ENCODE assay signal across 7 cellular contexts in the genomic region with DNA sequence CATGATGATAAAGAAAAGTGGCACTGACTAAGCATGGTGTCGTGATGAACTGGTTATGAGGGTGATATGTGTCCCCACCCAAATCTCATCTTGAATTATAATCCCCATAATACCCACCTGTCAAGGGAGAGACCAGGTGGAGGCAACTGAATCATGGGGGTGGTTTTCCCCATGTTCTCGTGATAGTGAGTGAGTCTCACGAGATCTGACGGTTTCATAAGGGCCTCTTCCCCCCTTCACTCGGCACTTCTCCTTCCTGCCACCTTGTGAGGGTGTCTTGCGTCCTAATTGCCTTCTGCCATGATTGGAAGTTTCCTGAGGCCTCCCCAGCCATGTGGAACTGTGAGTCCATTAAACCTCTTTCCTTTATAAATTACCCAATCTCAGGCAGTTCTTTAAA. TPM values are rescaled to one million over a fixed set of nuclear protein-coding genes. Genes with fewer than 3 reads are reported as not detected.
"Had no signal": no experiment of that assay in that cellular context is flagged by ENCODE, and none has a peak within 500 bp of the region (broad histone marks: within the 10 kb centered on the region; RNA-seq: fewer than 3 reads in every experiment).

No MANE protein-coding gene starts in this region.

RNA-seq across cellular contexts. Expression of gene CXorf66, which starts 44.2 kb away (rescaled TPM):
- total RNA-seq: LHCN-M2, MCF 10A, NCI-H460, PC-3, Peyer's patch, Right ventricle myocardium superior, SJSA1 had no signal
